29 cellular contexts compared by ENCODE assay signal in genomic region chr5:159435855-159436254, GRCh38.
"Had no signal": no experiment of that assay in that cellular context is flagged by ENCODE, and none has a peak within 500 bp of the region (broad histone marks: within the 10 kb centered on the region; RNA-seq: fewer than 3 reads in every experiment).

No MANE protein-coding gene starts in this region.

- DNase-seq: Karpas-422, KBM-7, MM.1S, MV-4-11, NCI-H1092, NCI-H1105, NCI-H1417 treated with DMSO at 0.1 percent for 48 hours, NCI-H1436 treated with DMSO at 0.1 percent for 48 hours, NCI-H1694 treated with DMSO at 0.1 percent for 48 hours, NCI-H187 treated with DMSO at 0.1 percent for 48 hours, NCI-H2029, NCI-H2081, NCI-H2171 treated with DMSO at 0.1 percent for 48 hours, NCI-H2227 treated with DMSO at 0.1 percent for 48 hours, NCI-H345, NCI-H446, NCI-H510A treated with DMSO at 0.1 percent for 48 hours, NCI-H524 treated with DMSO at 0.1 percent for 48 hours, NCI-H526 treated with DMSO at 0.1 percent for 48 hours, NCI-H82, PC-9, SHP77, SIG-M5, SJCRH30 had no signal

- ATAC-seq: Panc1, Right ventricle myocardium inferior had no signal

- H3K27ac ChIP-seq: KMS-11, PC-9, RWPE1, SJCRH30, SK-N-MC had no signal

- H3K9me3 ChIP-seq: SJCRH30 had no signal

- H3K36me3 ChIP-seq: SJCRH30 had no signal

- H3K4me2 ChIP-seq: KMS-11, PC-9 had no signal

- H3K27me3 ChIP-seq: SJCRH30 had no signal

- H3K4me3 ChIP-seq: PC-9, SJCRH30, SK-N-MC had no signal

- H3K9ac ChIP-seq: KMS-11 had no signal

- H2AFZ ChIP-seq: PC-9 had no signal

- H3K4me1 ChIP-seq: SJCRH30 had no signal
